In genomic region chr5:178356459-178356872, GRCh38 we compare ENCODE assay signal across 14 cellular contexts.
DNase-seq lines count a peak whose midpoint lies in the region; ATAC-seq, FAIRE-seq and TF ChIP-seq lines count a peak whose summit lies in the region.
"Had no signal": no experiment of that assay in that cellular context is flagged by ENCODE, and none has a peak within 500 bp of the region (broad histone marks: within the 10 kb centered on the region; RNA-seq: fewer than 3 reads in every experiment).

No MANE protein-coding gene starts in this region.

- H4K91ac ChIP-seq in H1 (replicated peaks; ENCODE audit: insufficient read length, low read length): no peak overlapping the region

- H3K4me1 ChIP-seq in HUES6 (ENCODE audit: control insufficient read depth, insufficient read depth, low read length) (peaks cover 36% of the 10 kb centered on the region), H1 (replicated peaks in 1 of 4; ENCODE audit: control insufficient read depth in 3 of 4, insufficient read depth in 4 of 4, low read length in 3 of 4) (peaks cover 7 to 22% (median 10%) of the 10 kb centered on the region in 4 experiments), left lung (peaks cover 10 to 12% of the 10 kb centered on the region in 2 donors)
- H3K4me1 ChIP-seq: Caco-2, SJCRH30 had no signal

- DNase-seq in H1 (ENCODE audit: low read depth in 1 of 2, low spot score in 2 of 2) (no peak), left lung (no peak), OCI-M2 (lab: John Stamatoyannopoulos, UW; ENCODE audit: unreplicated experiment) (no peak), epidermal melanocyte (ENCODE audit: insufficient read length, low spot score) (no peak)
- no peak for DNase-seq in stimulated activated effector memory CD8-positive, alpha-beta T cell treated with anti-CD3 and anti-CD28 coated beads, Interleukin-12 subunit alpha, Interleukin-12 subunit beta, amount 100 ng/mL, for 72 hours (ENCODE audit: low spot score in 2 of 2)
- no peak for DNase-seq in activated CD4-positive, alpha-beta T cell treated with anti-CD3 and anti-CD28 coated beads for 4 hours
- DNase-seq in activated CD8-positive, alpha-beta memory T cell treated with anti-CD3 and anti-CD28 coated beads, Interleukin-2, amount 50 U/mL, for 4 hours: no peak
- DNase-seq: activated B cell treated with CpG ODN at 0.5 μM for 24 hours, NCI-H524, SJCRH30 had no signal

- H3K9me3 Mint-ChIP-seq in stimulated activated effector memory CD8-positive, alpha-beta T cell treated with anti-CD3 and anti-CD28 coated beads, Interleukin-12 subunit alpha, Interleukin-12 subunit beta, amount 100 ng/mL, for 72 hours: no peaks in the 10 kb centered on the region
- H3K9me3 Mint-ChIP-seq: activated B cell treated with CpG ODN at 0.5 μM for 24 hours had no signal

- H3K18ac ChIP-seq in H1 (ENCODE audit: extremely low read depth, low read length): no peak overlapping the region

- H3K27ac ChIP-seq in HUES6 (ENCODE audit: low read depth, low read length): peak overlapping the region; percentile 2; the same call in 1 of the 2 replicates
- H3K27ac ChIP-seq in H1 (ENCODE audit: low read depth, low read length): no peak overlapping the region
- no peak overlapping the region for H3K27ac ChIP-seq in left lung
- H3K27ac ChIP-seq: SJCRH30 had no signal

- H3K9ac ChIP-seq in HUES6 (ENCODE audit: low read length) (peak overlapping the region; percentile 31), H1 (replicated peaks in 1 of 4; ENCODE audit: extremely low read depth in 1 of 4, low read depth in 3 of 4, low read length in 3 of 4) (no peak overlapping the region)

- peaks cover 12% of the 10 kb centered on the region for H3K23me2 ChIP-seq in H1 (ENCODE audit: low read depth, low read length)

- intact Hi-C loops in left lung (cut with DNase I): no loop called here

- TF ChIP-seq POLR2A in H1 (IDR thresholded peaks at IDR 0.05; ENCODE audit: control extremely low read depth in 1 of 2, low read depth in 2 of 2, low read length in 2 of 2): no peak

- peak overlapping the region; percentile 46 for H3K4me3 ChIP-seq in HUES6 (ENCODE audit: low read depth, low read length)
- peak overlapping the region in 3 of 4 experiments; percentile 6 to 48 (median 12); a peak in 4 of 8 replicates for H3K4me3 ChIP-seq in H1 (ENCODE audit: extremely low read depth in 1 of 4, insufficient read depth in 2 of 4, low read depth in 3 of 4, low read length in 4 of 4)
- H3K4me3 ChIP-seq in left lung: no peak overlapping the region
- H3K4me3 ChIP-seq: SJCRH30, skin epidermis had no signal

- no peak overlapping the region for H4K8ac ChIP-seq in H1 (ENCODE audit: extremely low read depth, insufficient read depth, low read length)

- peak overlapping the region; percentile 39 for H3K4me3 Mint-ChIP-seq in stimulated activated effector memory CD8-positive, alpha-beta T cell treated with anti-CD3 and anti-CD28 coated beads, Interleukin-12 subunit alpha, Interleukin-12 subunit beta, amount 100 ng/mL, for 72 hours
- H3K4me3 Mint-ChIP-seq: activated B cell treated with CpG ODN at 0.5 μM for 24 hours; activated T-helper 1 cell treated with anti-CD3 and anti-CD28 coated beads, Interleukin-12 subunit alpha, Interleukin-12 subunit beta, Interleukin-2, Interleukin-4 antibody, amounts not matched to agents 30 ng/mL and 10 ng/mL and 1 ng/mL, durations not matched to agents 14 hours and 24 hours and 36 hours had no signal

- H3K79me2 ChIP-seq in H1 (ENCODE audit: control insufficient read depth in 1 of 2, insufficient read depth in 2 of 2, low read length in 2 of 2): no peaks in the 10 kb centered on the region; a peak in 1 of 4 replicates

- H3K9me3 ChIP-seq in HUES6 (ENCODE audit: control insufficient read depth, insufficient read depth, low read depth, low read length) (no peaks in the 10 kb centered on the region), H1 (ENCODE audit: insufficient read depth in 2 of 2, low read depth in 1 of 2, low read length in 1 of 2) (no peaks in the 10 kb centered on the region), left lung (no peaks in the 10 kb centered on the region)
- H3K9me3 ChIP-seq: Caco-2, SJCRH30 had no signal

- H3K27me3 ChIP-seq in HUES6 (ENCODE audit: control insufficient read depth, insufficient read depth, low read length) (no peaks in the 10 kb centered on the region), H1 (replicated peaks in 1 of 4; ENCODE audit: control insufficient read depth in 3 of 4, extremely low read depth in 1 of 4, insufficient read depth in 3 of 4, low read length in 3 of 4) (no peaks in the 10 kb centered on the region), left lung (peaks cover 0 to 13% of the 10 kb centered on the region in 2 donors)

- ATAC-seq in left lung: peak; percentile 49
- peak; percentile 28 for ATAC-seq in stimulated activated effector memory CD8-positive, alpha-beta T cell treated with anti-CD3 and anti-CD28 coated beads, Interleukin-12 subunit alpha, Interleukin-12 subunit beta, amount 100 ng/mL, for 72 hours

- no peak for TF ChIP-seq EP300 in H1 (IDR thresholded peaks at IDR 0.05; ENCODE audit: borderline replicate concordance in 1 of 2, low read depth in 2 of 2, low read length in 2 of 2)

- no peak overlapping the region for H3K4ac ChIP-seq in H1 (replicated peaks; ENCODE audit: insufficient read length, low read depth, low read length)

- 20% methylated on average over 13 of the region's 13 CpGs; no CpG with 5 or more reads in 1 of the 2 experiments for WGBS in H1 (ENCODE audit: extremely low coverage in 1 of 2, insufficient coverage in 1 of 2, insufficient read length in 1 of 2, insufficient replicate concordance in 2 of 2, low coverage in 1 of 2, low lambda C conversion rate in 2 of 2, missing lambda C conversion rate in 1 of 2), 2 experiments

- peak; percentile 28 for FAIRE-seq in H1 (lab: Jason Lieb, UNC)

- no peak overlapping the region for H2BK12ac ChIP-seq in H1 (ENCODE audit: low read depth, low read length)

- no peak overlapping the region for H2BK15ac ChIP-seq in H1 (ENCODE audit: low read length)

- POLR2A ChIA-PET in H1 (lab: Charles Lee; ENCODE audit: partially characterized antibody): no interaction called here

- H3K36me3 Mint-ChIP-seq in stimulated activated effector memory CD8-positive, alpha-beta T cell treated with anti-CD3 and anti-CD28 coated beads, Interleukin-12 subunit alpha, Interleukin-12 subunit beta, amount 100 ng/mL, for 72 hours: no peaks in the 10 kb centered on the region

- H2AFZ ChIP-seq in H1 (ENCODE audit: low read length): no peak overlapping the region

- no peak overlapping the region for H3K23ac ChIP-seq in H1 (ENCODE audit: insufficient read length)

- CTCF ChIA-PET in H1 (lab: Charles Lee; ENCODE audit: partially characterized antibody): interaction anchor here (0.9 to 1.8 kb wide), 6 partner anchors 20 to 197 kb away, joined by 3 to 4 read pairs (median 3); no protein-coding TSS in a partner anchor

- H2BK120ac ChIP-seq in H1 (replicated peaks; ENCODE audit: low read depth, low read length): no peak overlapping the region

- 0 out of 2 replicates have a peak overlapping the region, but pooled peaks have one; percentile 5 for H2BK5ac ChIP-seq in H1 (ENCODE audit: low read depth, low read length)

- H4K20me1 ChIP-seq in H1 (replicated peaks in 1 of 2; ENCODE audit: control insufficient read depth in 1 of 2, insufficient read depth in 2 of 2, low read length in 2 of 2): peaks cover 0 to 9% of the 10 kb centered on the region in 2 experiments

- H3K79me1 ChIP-seq in H1 (ENCODE audit: low read depth, low read length): no peaks in the 10 kb centered on the region

- no peak overlapping the region for H4K5ac ChIP-seq in H1 (ENCODE audit: insufficient read length, low read depth, low read length)

- no peak overlapping the region for H2AK5ac ChIP-seq in H1 (ENCODE audit: low read depth, low read length)

- H3K36me3 ChIP-seq in HUES6 (ENCODE audit: control insufficient read depth, insufficient read depth, low read length) (no peaks in the 10 kb centered on the region), H1 (ENCODE audit: control insufficient read depth in 2 of 4, insufficient read depth in 4 of 4, low read length in 3 of 4) (no peaks in the 10 kb centered on the region), left lung (no peaks in the 10 kb centered on the region)
- H3K36me3 ChIP-seq: SJCRH30 had no signal

- H2BK20ac ChIP-seq in H1 (ENCODE audit: low read length): no peak overlapping the region

- H3K27ac Mint-ChIP-seq in stimulated activated effector memory CD8-positive, alpha-beta T cell treated with anti-CD3 and anti-CD28 coated beads, Interleukin-12 subunit alpha, Interleukin-12 subunit beta, amount 100 ng/mL, for 72 hours: no peak overlapping the region
- H3K27ac Mint-ChIP-seq: activated B cell treated with CpG ODN at 0.5 μM for 24 hours; activated T-helper 1 cell treated with anti-CD3 and anti-CD28 coated beads, Interleukin-12 subunit alpha, Interleukin-12 subunit beta, Interleukin-2, Interleukin-4 antibody, amounts not matched to agents 30 ng/mL and 10 ng/mL and 1 ng/mL, durations not matched to agents 14 hours and 24 hours and 36 hours had no signal

- H3K14ac ChIP-seq in H1 (ENCODE audit: insufficient read length): no peak overlapping the region

- TF ChIP-seq RAD21 in H1 (IDR thresholded peaks at IDR 0.05 in 1 of 2, conservative IDR thresholded peaks at IDR 0.05 in 1 of 2; ENCODE audit: low read depth in 2 of 2, low read length in 2 of 2): no peak

- no peak for TF ChIP-seq CTCF in H1 (IDR thresholded peaks at IDR 0.05; ENCODE audit: control extremely low read depth in 1 of 3, insufficient read depth in 1 of 3, low read depth in 1 of 3, low read length in 3 of 3)
- TF ChIP-seq CTCF in left lung (IDR thresholded peaks at IDR 0.05): no peak

- H3K4me1 Mint-ChIP-seq in stimulated activated effector memory CD8-positive, alpha-beta T cell treated with anti-CD3 and anti-CD28 coated beads, Interleukin-12 subunit alpha, Interleukin-12 subunit beta, amount 100 ng/mL, for 72 hours: peaks cover 20% of the 10 kb centered on the region

- peak overlapping the region; percentile 56 to 66 for H3K4me2 ChIP-seq in H1 (ENCODE audit: insufficient read depth in 1 of 2, low read depth in 2 of 2, low read length in 2 of 2)

- no peak overlapping the region for H3K56ac ChIP-seq in H1 (replicated peaks; ENCODE audit: insufficient read length, low read depth, low read length)

TF ChIP-seq in H1, 55 proteins besides CTCF, POLR2A, EP300 and RAD21 (continues in another document):
- TF ChIP-seq TCF12 (IDR thresholded peaks at IDR 0.05; ENCODE audit: low read depth, low read length) (no peak), BACH1 (IDR thresholded peaks at IDR 0.05; ENCODE audit: low read length) (no peak), ZNF274 (IDR thresholded peaks at IDR 0.05; ENCODE audit: borderline replicate concordance, extremely low read depth, low read length) (no peak), HDAC2 (IDR thresholded peaks at IDR 0.05; ENCODE audit: borderline replicate concordance in 1 of 2, low read depth in 2 of 2, low read length in 2 of 2) (no peak), KDM4A (IDR thresholded peaks at IDR 0.05; ENCODE audit: low read depth, low read length, severe bottlenecking) (no peak), SP1 (IDR thresholded peaks at IDR 0.05; ENCODE audit: low read depth, low read length) (no peak), POLR2AphosphoS5 (IDR thresholded peaks at IDR 0.05; ENCODE audit: low read depth, low read length) (no peak), SIRT6 (IDR thresholded peaks at IDR 0.05; ENCODE audit: low read length) (no peak)

Comparison
In these comparisons a context has a peak if more than half of its experiments do, and no peak if none do; other contexts are left out.
1. H3K4me3 ChIP-seq: peak in HUES6 (single experiment) and H1 (3 of 4); none in left lung (0 of 2).